Comparison of ENCODE assay signal across 32 cellular contexts in the genomic region with DNA sequence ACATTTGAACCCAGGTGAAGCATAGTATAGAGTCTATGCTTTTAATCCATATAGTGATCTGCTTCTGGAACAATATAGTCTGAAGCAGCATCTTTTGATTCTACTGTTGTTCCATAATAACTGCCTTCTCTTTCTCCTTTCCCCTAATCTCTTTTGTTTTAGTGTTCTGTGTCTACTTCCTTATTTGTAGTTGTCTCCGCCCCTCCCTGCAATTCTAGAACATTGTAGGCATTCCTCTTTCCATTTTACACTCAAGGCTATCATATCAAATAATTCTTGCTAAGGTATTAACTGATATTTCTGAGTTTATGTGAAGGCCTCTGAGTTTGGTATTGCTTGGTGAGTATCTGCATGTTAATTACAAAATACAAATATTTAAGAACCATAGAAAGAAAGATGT. TPM values are rescaled to one million over a fixed set of nuclear protein-coding genes. Genes with fewer than 3 reads are reported as not detected.
A peak's percentile ranks its signal among the peaks of the same experiment; 100 is the strongest.
DNase-seq lines count a peak whose midpoint lies in the region; ATAC-seq and TF ChIP-seq lines count a peak whose summit lies in the region.
"Had no signal": no experiment of that assay in that cellular context is flagged by ENCODE, and none has a peak within 500 bp of the region (broad histone marks: within the 10 kb centered on the region; RNA-seq: fewer than 3 reads in every experiment).

No MANE protein-coding gene starts in this region.

- H3K4me3 ChIP-seq in mammary epithelial cell (replicated peaks in 1 of 3; ENCODE audit: insufficient read depth in 1 of 3, low read depth in 2 of 3, low read length in 3 of 3) = no peak overlapping the region
- H3K4me3 ChIP-seq: adrenal gland; BLaER1 treated with 17β-estradiol and CSF1 and Interleukin-3, amounts not matched to agents 10 nM and 100 nM; left ventricle myocardium inferior; right lobe of liver; testis; vagina had no signal

- H3K27ac Mint-ChIP-seq in MCF 10A (ENCODE audit: low read depth, unreplicated experiment) (peak overlapping the region; percentile 46), T-helper 17 cell (peak overlapping the region; percentile 39)
- H3K27ac Mint-ChIP-seq: brain, nephron progenitor cell had no signal

- H3K4me3 Mint-ChIP-seq in MCF 10A (ENCODE audit: unreplicated experiment) (no peak overlapping the region), T-helper 17 cell (no peak overlapping the region)
- H3K4me3 Mint-ChIP-seq: brain, nephron progenitor cell had no signal

- peaks cover 12% of the 10 kb centered on the region for H3K4me1 Mint-ChIP-seq in MCF 10A (ENCODE audit: insufficient read depth, unreplicated experiment)
- peaks cover 29% of the 10 kb centered on the region for H3K4me1 Mint-ChIP-seq in T-helper 17 cell
- H3K4me1 Mint-ChIP-seq: nephron progenitor cell had no signal

- peaks cover 3% of the 10 kb centered on the region for H3K36me3 ChIP-seq in mammary epithelial cell (ENCODE audit: insufficient read depth, low read length)
- H3K36me3 ChIP-seq: adrenal gland, left ventricle myocardium inferior, right lobe of liver, vagina had no signal

- BruUV-seq in MCF 10A (replicated peaks; lab: Mats Ljungman, UMichigan) (no TSS peak), mammary epithelial cell (replicated peaks; lab: Mats Ljungman, UMichigan) (no TSS peak)

- POLR2A ChIA-PET in MCF 10A (lab: Yijun Ruan, JAX) = no interaction called here

- H3K9me3 Mint-ChIP-seq in MCF 10A (ENCODE audit: unreplicated experiment) = no peaks in the 10 kb centered on the region
- H3K9me3 Mint-ChIP-seq: IgD-negative memory B cell had no signal

- peaks cover 57% of the 10 kb centered on the region for H3K79me2 ChIP-seq in mammary epithelial cell (ENCODE audit: insufficient read depth, low read length)

- ATAC-seq in T-helper 17 cell (no peak), left colon (peak; percentile 95)

- 100% methylated on average over 1 of the region's 1 CpG for WGBS in mammary epithelial cell (ENCODE audit: low coverage, missing lambda C conversion rate)

- TF ChIP-seq CTCF in MCF 10A (IDR thresholded peaks at IDR 0.05; ENCODE audit: unreplicated experiment) (no peak), mammary epithelial cell (conservative IDR thresholded peaks at IDR 0.05 in 1 of 2, IDR thresholded peaks at IDR 0.05 in 1 of 2; ENCODE audit: extremely low read depth in 1 of 2, insufficient read depth in 1 of 2, low read depth in 1 of 2, low read length in 2 of 2) (no peak)

- no peaks in the 10 kb centered on the region for H3K27me3 ChIP-seq in mammary epithelial cell (ENCODE audit: insufficient read depth, low read length)
- H3K27me3 ChIP-seq: adrenal gland; BLaER1 treated with 17β-estradiol and CSF1 and Interleukin-3, amounts not matched to agents 10 nM and 100 nM; right lobe of liver; testis; vagina had no signal

- no peaks in the 10 kb centered on the region for H3K36me3 Mint-ChIP-seq in MCF 10A (ENCODE audit: insufficient read depth, unreplicated experiment)
- peaks cover 5% of the 10 kb centered on the region for H3K36me3 Mint-ChIP-seq in T-helper 17 cell (ENCODE audit: low read depth)

- H3K9ac ChIP-seq in mammary epithelial cell (ENCODE audit: insufficient read depth, low read length) = no peak overlapping the region
- H3K9ac ChIP-seq: BLaER1 treated with 17β-estradiol and CSF1 and Interleukin-3, amounts not matched to agents 10 nM and 100 nM; SK-N-SH had no signal

- H2AFZ ChIP-seq in mammary epithelial cell (ENCODE audit: low read depth, low read length) = no peak overlapping the region

- H3K9me3 ChIP-seq in mammary epithelial cell (replicated peaks; ENCODE audit: insufficient read depth, low read length) = no peaks in the 10 kb centered on the region
- H3K9me3 ChIP-seq in T-helper 17 cell (ENCODE audit: control insufficient read depth, low read length, poor library complexity, severe bottlenecking) = no peaks in the 10 kb centered on the region
- H3K9me3 ChIP-seq: adrenal gland, left ventricle myocardium inferior, right lobe of liver, SK-N-SH, testis, vagina had no signal

- H3K4me1 ChIP-seq in mammary epithelial cell (ENCODE audit: insufficient read depth, low read length) = no peaks in the 10 kb centered on the region
- H3K4me1 ChIP-seq: right lobe of liver, testis had no signal

- H3K4me2 ChIP-seq in mammary epithelial cell (ENCODE audit: insufficient read depth, low read depth, low read length) = no peak overlapping the region
- H3K4me2 ChIP-seq: SK-N-SH had no signal

- in situ Hi-C loops in mammary epithelial cell (cut with MboI; ENCODE audit: low sequenced_read_pairs in 2 of 2) = no loop called here

- intact Hi-C loops in MCF 10A (cut with micrococcal nuclease) = no loop called here
- intact Hi-C loops in mammary epithelial cell (cut with micrococcal nuclease) = no loop called here
- intact Hi-C loops in left colon (cut with DNase I, micrococcal nuclease) = no loop called here

- CTCF ChIA-PET in MCF 10A (lab: Yijun Ruan, JAX) (no interaction called here), mammary epithelial cell (lab: Charles Lee; ENCODE audit: low non-redundant PET) (no interaction called here)

- dilution Hi-C loops in mammary epithelial cell (cut with HindIII; ENCODE audit: low sequenced_read_pairs) = no loop called here

- DNase-seq in MCF 10A (ENCODE audit: unreplicated experiment) (no peak), mammary epithelial cell (no peak), T-helper 17 cell (no peak), left colon (no peak), DMS53 treated with DMSO at 0.1 percent for 48 hours (lab: John Stamatoyannopoulos, UW; ENCODE audit: unreplicated experiment) (no peak), cerebellum (ENCODE audit: low spot score) (no peak), T-helper 1 cell (no peak), NCI-H146 treated with DMSO at 0.1 percent for 48 hours (lab: John Stamatoyannopoulos, UW; ENCODE audit: unreplicated experiment) (no peak)
- DNase-seq: ACHN; activated CD4-positive, CD25-positive, alpha-beta regulatory T cell treated with anti-CD3 and anti-CD28 coated beads, Interleukin-2, amount 50 U/mL, for 72 hours; activated CD8-positive, alpha-beta memory T cell treated with anti-CD3 and anti-CD28 coated beads for 24 hours; activated gamma-delta T cell treated with Interleukin-2 at 50 U/mL for 16 hours; activated T-cell treated with anti-CD3 and anti-CD28 coated beads, Interleukin-2, amount 50 U/mL, for 1 hour; adrenal gland; Calu3; effector memory CD4-positive, alpha-beta T cell; foreskin fibroblast; left ventricle myocardium inferior; NCI-H187; NCI-H2171 treated with DMSO at 0.1 percent for 48 hours; NCI-H524 treated with DMSO at 0.1 percent for 48 hours; nephron progenitor cell; right lobe of liver; SK-N-SH; stimulated activated CD4-positive, alpha-beta T cell treated with anti-CD3 and anti-CD28 coated beads, Interleukin-4, amount 100 ng/mL, for 4 hours; stimulated activated naive CD4-positive, alpha-beta T cell treated with Interleukin-2 at 50 U/mL for 16 hours; T-helper 9 cell; testis had no signal

- no peak overlapping the region for H3K27ac ChIP-seq in mammary epithelial cell (ENCODE audit: insufficient read depth, low read depth, low read length)
- H3K27ac ChIP-seq: adrenal gland; BLaER1 treated with 17β-estradiol and CSF1 and Interleukin-3, amounts not matched to agents 10 nM and 100 nM; left ventricle myocardium inferior; right lobe of liver; testis; vagina had no signal

- H3K27me3 Mint-ChIP-seq in MCF 10A (ENCODE audit: insufficient read depth, unreplicated experiment) (no peaks in the 10 kb centered on the region), T-helper 17 cell (no peaks in the 10 kb centered on the region)
- H3K27me3 Mint-ChIP-seq: brain, IgD-negative memory B cell had no signal

- H4K20me1 ChIP-seq in mammary epithelial cell (ENCODE audit: insufficient read depth, low read length) = no peaks in the 10 kb centered on the region

RNA-seq across cellular contexts. Expression of a gene that starts 11.6 kb away (rescaled TPM):
- 28.0 and 33.1 TPM in 2 replicates for total RNA-seq in MCF 10A (2022)
- total RNA-seq in mammary epithelial cell = 100 to 1,000 TPM in 1 of 2 donors, 10 to 100 TPM in 1; 43.1 to 133 TPM
- 15.5 TPM for polyA plus RNA-seq in mammary epithelial cell
- polyA minus RNA-seq in mammary epithelial cell = 84.0 TPM
- total RNA-seq in T-helper 17 cell = 100 to 1,000 TPM in 1 of 2 donors, 10 to 100 TPM in 1; 93.8 to 118 TPM
- total RNA-seq in left colon = 100 to 1,000 TPM in 1 of 2 donors, 10 to 100 TPM in 1; 89.5 to 102 TPM
- 244 TPM for total RNA-seq in cerebellum
